ENCODE assay signal across 22 cellular contexts in the genomic region with DNA sequence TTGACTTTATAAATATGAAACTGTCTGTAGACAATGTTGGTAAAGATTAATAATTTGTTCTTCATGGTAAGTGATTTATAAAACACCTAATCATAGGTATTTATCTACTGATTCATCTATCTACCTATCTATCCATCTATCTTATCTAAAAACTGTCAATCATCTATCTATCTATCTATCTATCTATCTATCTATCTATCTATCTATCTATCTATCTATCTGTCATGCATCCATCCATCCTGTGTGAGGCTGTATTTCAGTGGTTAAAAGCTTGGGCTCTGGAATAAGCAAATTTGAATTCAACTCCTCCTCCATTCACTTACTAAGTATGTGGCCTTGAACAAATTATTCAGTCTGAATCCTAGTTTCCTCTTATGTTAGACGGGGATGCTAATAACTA.
"Had no signal": no experiment of that assay in that cellular context is flagged by ENCODE, and none has a peak within 500 bp of the region (broad histone marks: within the 10 kb centered on the region; RNA-seq: fewer than 3 reads in every experiment).

No MANE protein-coding gene starts in this region.

- H3K4me3 ChIP-seq: colonic mucosa, esophagus muscularis mucosa, heart right ventricle, left lung, lower lobe of right lung, mucosa of descending colon had no signal

- H3K27ac Mint-ChIP-seq: dendritic cell treated with granulocyte-macrophage colony-stimulating factor and Interleukin-4, amounts not matched to agents 40 ng/mL and 50 ng/mL, for 4 days; mesothelial cell of epicardium; naive B cell had no signal

- ATAC-seq: foreskin keratinocyte, heart right ventricle, left cardiac atrium, left lung, left ventricle myocardium superior, lower lobe of right lung had no signal

- H3K27ac ChIP-seq: colonic mucosa, esophagus muscularis mucosa, foreskin keratinocyte, heart right ventricle, left lung, lower lobe of right lung had no signal

- H3K36me3 Mint-ChIP-seq: naive B cell had no signal

- H3K27me3 ChIP-seq: colonic mucosa, esophagus muscularis mucosa, foreskin keratinocyte, heart right ventricle, left lung had no signal

- DNase-seq: colonic mucosa; cortex of kidney; effector CD4-positive, alpha-beta T cell; effector memory CD4-positive, alpha-beta T cell; glutamatergic neuron; head of caudate nucleus; heart right ventricle; hippocampal formation; left cardiac atrium; left lung; left ventricle myocardium superior; lower lobe of right lung; mesenchymal stem cell; mucosa of descending colon; naive B cell had no signal

- H3K9me3 Mint-ChIP-seq: dendritic cell treated with granulocyte-macrophage colony-stimulating factor and Interleukin-4, amounts not matched to agents 40 ng/mL and 50 ng/mL, for 4 days; mesothelial cell of epicardium; naive B cell had no signal

- H3K27me3 Mint-ChIP-seq: dendritic cell treated with granulocyte-macrophage colony-stimulating factor and Interleukin-4, amounts not matched to agents 40 ng/mL and 50 ng/mL, for 4 days had no signal

- H3K4me1 Mint-ChIP-seq: naive B cell had no signal

- H3K4me3 Mint-ChIP-seq: dendritic cell treated with granulocyte-macrophage colony-stimulating factor and Interleukin-4, amounts not matched to agents 40 ng/mL and 50 ng/mL, for 4 days; mesothelial cell of epicardium; naive B cell had no signal

- FAIRE-seq: endothelial cell of umbilical vein, frontal cortex, islet of Langerhans had no signal

- H3K9me3 ChIP-seq: colonic mucosa, esophagus muscularis mucosa, heart right ventricle, left lung, lower lobe of right lung, mucosa of descending colon had no signal
